1 cellular context compared by ENCODE assay signal in the genomic region with DNA sequence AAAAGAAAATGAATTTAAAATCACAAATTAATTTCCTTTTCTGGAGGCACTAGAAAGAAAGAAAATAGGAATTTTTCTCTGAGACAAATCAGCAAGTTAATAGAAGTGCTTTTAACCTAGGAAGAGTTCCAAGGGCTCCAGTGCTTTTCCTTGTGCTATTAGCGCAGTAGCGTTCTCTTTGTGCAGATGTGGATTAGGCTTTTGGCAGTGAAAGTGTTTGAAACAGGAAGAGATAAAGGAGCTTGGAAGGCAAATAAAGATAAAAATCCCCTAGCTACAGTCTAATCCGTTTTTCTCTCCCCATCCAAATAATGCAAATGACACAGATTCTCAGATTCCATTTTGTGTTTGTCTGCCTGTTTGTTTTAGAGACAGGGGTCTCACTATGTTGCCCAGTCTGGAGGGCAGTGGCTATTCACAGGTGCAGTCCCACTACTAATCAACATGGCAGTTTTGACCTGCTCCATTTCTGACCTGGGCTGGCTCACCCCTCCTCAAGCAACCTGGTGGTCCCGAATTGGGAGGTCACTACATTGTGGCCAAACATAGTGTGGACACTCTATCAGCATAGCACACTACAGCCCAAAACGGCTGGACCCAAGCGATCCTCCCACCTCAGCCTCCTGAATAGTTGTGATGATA.
TF ChIP-seq lines count a peak whose summit lies in the region.

No MANE protein-coding gene starts in this region.

TF ChIP-seq in HepG2, 621 proteins besides CTCF, POLR2A, EP300 and RAD21 (continued from another document):
- TF ChIP-seq SOX13 (IDR thresholded peaks at IDR 0.05) (no peak), SOX13 (CRISPR knock-in tag; conservative IDR thresholded peaks at IDR 0.05 in 1 of 2, IDR thresholded peaks at IDR 0.05 in 1 of 2) (0 out of 4 replicates have a peak, but pooled peaks of 1 of the 2 experiments have one; percentile 11), HCFC1 (IDR thresholded peaks at IDR 0.05; ENCODE audit: low read depth, low read length) (no peak), POLR2AphosphoS2 (IDR thresholded peaks at IDR 0.05; ENCODE audit: low read depth, low read length) (no peak), SOX6 (IDR thresholded peaks at IDR 0.05) (no peak), SOX6 (CRISPR knock-in tag; IDR thresholded peaks at IDR 0.05) (0 out of 2 replicates have a peak, but pooled peaks have one; percentile 10), POGZ (CRISPR knock-in tag; IDR thresholded peaks at IDR 0.05) (0 out of 2 replicates have a peak, but pooled peaks have one; percentile 20)
- TF ChIP-seq, protein P1, sequence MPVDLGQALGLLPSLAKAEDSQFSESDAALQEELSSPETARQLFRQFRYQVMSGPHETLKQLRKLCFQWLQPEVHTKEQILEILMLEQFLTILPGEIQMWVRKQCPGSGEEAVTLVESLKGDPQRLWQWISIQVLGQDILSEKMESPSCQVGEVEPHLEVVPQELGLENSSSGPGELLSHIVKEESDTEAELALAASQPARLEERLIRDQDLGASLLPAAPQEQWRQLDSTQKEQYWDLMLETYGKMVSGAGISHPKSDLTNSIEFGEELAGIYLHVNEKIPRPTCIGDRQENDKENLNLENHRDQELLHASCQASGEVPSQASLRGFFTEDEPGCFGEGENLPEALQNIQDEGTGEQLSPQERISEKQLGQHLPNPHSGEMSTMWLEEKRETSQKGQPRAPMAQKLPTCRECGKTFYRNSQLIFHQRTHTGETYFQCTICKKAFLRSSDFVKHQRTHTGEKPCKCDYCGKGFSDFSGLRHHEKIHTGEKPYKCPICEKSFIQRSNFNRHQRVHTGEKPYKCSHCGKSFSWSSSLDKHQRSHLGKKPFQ (CRISPR knock-in tag; IDR thresholded peaks at IDR 0.05; ENCODE audit: insufficient replicate concordance), result no peak
